ENCODE assay signal across 8 cellular contexts in genomic region chr6:157982580-157983438, GRCh38. TPM values are rescaled to one million over a fixed set of nuclear protein-coding genes. Genes with fewer than 3 reads are reported as not detected.
DNase-seq lines count a peak whose midpoint lies in the region; ATAC-seq, FAIRE-seq and TF ChIP-seq lines count a peak whose summit lies in the region.

No MANE protein-coding gene starts in this region.

- H3K36me3 ChIP-seq in OCI-LY1 (ENCODE audit: insufficient read depth, low read length), result no peaks in the 10 kb centered on the region
- no peaks in the 10 kb centered on the region for H3K36me3 ChIP-seq in mesendoderm (ENCODE audit: control insufficient read depth, insufficient read depth, low read length)

- H3K79me2 ChIP-seq in OCI-LY1 (ENCODE audit: insufficient read depth, low read length) (no peaks in the 10 kb centered on the region), mesendoderm (ENCODE audit: control insufficient read depth, insufficient read depth, low read length) (peaks cover 13% of the 10 kb centered on the region)

- FAIRE-seq in urothelium cell line (lab: Jason Lieb, UNC), result no peak

- H3F3A ChIP-seq in OCI-LY1 (ENCODE audit: insufficient read depth, low read length), result no peaks in the 10 kb centered on the region

- H3K4me1 ChIP-seq in OCI-LY1 (ENCODE audit: insufficient read depth, low read length, severe bottlenecking), result peaks cover 16% of the 10 kb centered on the region
- peaks cover 2% of the 10 kb centered on the region for H3K4me1 ChIP-seq in mesendoderm (ENCODE audit: control insufficient read depth, low read depth, low read length)

- H3K9me3 ChIP-seq in OCI-LY1 (ENCODE audit: low read length), result no peaks in the 10 kb centered on the region

- no peak overlapping the region for H3K23ac ChIP-seq in mesendoderm (ENCODE audit: low read length)

- H2BK5ac ChIP-seq in mesendoderm (ENCODE audit: low read length), result no peak overlapping the region

- H2BK120ac ChIP-seq in mesendoderm (ENCODE audit: low read depth, low read length), result no peak overlapping the region

- H4K8ac ChIP-seq in mesendoderm (ENCODE audit: low read depth, low read length), result no peak overlapping the region

- WGBS in mesendoderm (ENCODE audit: extremely low coverage, insufficient coverage, low lambda C conversion rate), result no CpG with 5 or more reads among the region's 16 CpGs

- H4K5ac ChIP-seq in mesendoderm (ENCODE audit: low read length), result no peak overlapping the region

- peak overlapping the region; percentile 87 for H3K4me3 Mint-ChIP-seq in chondrocyte (ENCODE audit: unreplicated experiment)

- H3K27ac Mint-ChIP-seq in chondrocyte (ENCODE audit: unreplicated experiment), result peak overlapping the region; percentile 68

- TF ChIP-seq CTCF in GM12864 (IDR thresholded peaks at IDR 0.05; ENCODE audit: low read depth, low read length, missing control alignments), result peak; percentile 21
- TF ChIP-seq CTCF in OCI-LY1 (IDR thresholded peaks at IDR 0.05; ENCODE audit: low read length), result peak; percentile 23; the same call in 1 of the 2 replicates
- TF ChIP-seq CTCF in chondrocyte (IDR thresholded peaks at IDR 0.05), result peak; percentile 77

- H3K36me3 Mint-ChIP-seq in chondrocyte (ENCODE audit: low read depth), result no peaks in the 10 kb centered on the region

- peak overlapping the region; percentile 64 for H3K56ac ChIP-seq in mesendoderm (ENCODE audit: low read length)

- H2BK15ac ChIP-seq in mesendoderm (replicated peaks; ENCODE audit: low read depth), result no peak overlapping the region

- no peak overlapping the region for H2AFZ ChIP-seq in OCI-LY1 (ENCODE audit: low read length)

- no peaks in the 10 kb centered on the region for H3K27me3 Mint-ChIP-seq in chondrocyte (ENCODE audit: low read depth)

- H3K4me2 ChIP-seq in OCI-LY1 (ENCODE audit: low read length) (peak overlapping the region; percentile 94), mesendoderm (ENCODE audit: low read length) (peak overlapping the region; percentile 73)

- H3K18ac ChIP-seq in mesendoderm (ENCODE audit: low read length), result no peak overlapping the region

- peaks cover 45% of the 10 kb centered on the region for H3K4me1 Mint-ChIP-seq in chondrocyte (ENCODE audit: low read depth)

- no peaks in the 10 kb centered on the region for H3K9me2 ChIP-seq in OCI-LY1 (ENCODE audit: low read depth, low read length)

- peak overlapping the region; percentile 83 for H3K4me3 ChIP-seq in GM12864 (ENCODE audit: low read depth, low read length)
- H3K4me3 ChIP-seq in OCI-LY1 (ENCODE audit: low read depth, low read length, poor library complexity, severe bottlenecking), result peak overlapping the region; percentile 75
- no peak overlapping the region for H3K4me3 ChIP-seq in mesendoderm (ENCODE audit: low read length)

- H2AK5ac ChIP-seq in mesendoderm (ENCODE audit: low read length), result peak overlapping the region; percentile 11

- no peak overlapping the region for H3K4ac ChIP-seq in mesendoderm (ENCODE audit: low read depth, low read length)

- H3K27me3 ChIP-seq in OCI-LY1 (ENCODE audit: insufficient read depth, low read length), result peaks cover 13% of the 10 kb centered on the region; the same call in 1 of the 2 replicates
- no peaks in the 10 kb centered on the region for H3K27me3 ChIP-seq in mesendoderm (ENCODE audit: insufficient read depth, low read length, poor library complexity)

- no peaks in the 10 kb centered on the region for H3K9me3 Mint-ChIP-seq in chondrocyte (ENCODE audit: low read depth)

- ATAC-seq in GM18873 (IDR thresholded peaks at IDR 0.05; ENCODE audit: low FRiP score, unreplicated experiment) (no peak), HG03469 (IDR thresholded peaks at IDR 0.05; ENCODE audit: unreplicated experiment) (no peak)

- H3K9ac ChIP-seq in OCI-LY1 (ENCODE audit: low read length), result peak overlapping the region; percentile 69; the same call in 1 of the 2 replicates
- peak overlapping the region; percentile 42 for H3K9ac ChIP-seq in mesendoderm (ENCODE audit: low read length)

- no peak overlapping the region for H3K27ac ChIP-seq in OCI-LY1 (ENCODE audit: low read depth, low read length, poor library complexity, severe bottlenecking)
- no peak overlapping the region for H3K27ac ChIP-seq in mesendoderm (ENCODE audit: low read depth, low read length)

- H3K79me1 ChIP-seq in mesendoderm (ENCODE audit: low read length), result peaks cover 6% of the 10 kb centered on the region

- DNase-seq in GM12864 (ENCODE audit: low read depth) (no peak), chondrocyte (ENCODE audit: low spot score) (peak; percentile 43), mesendoderm (peak; percentile 64), urothelium cell line (ENCODE audit: low spot score) (peak; percentile 37), cerebellar nuclear complex (lab: John Stamatoyannopoulos, UW) (no peak)

- no peaks in the 10 kb centered on the region for H4K20me1 ChIP-seq in OCI-LY1 (ENCODE audit: insufficient read depth, low read length)

RNA-seq across cellular contexts. Expression of gene SYNJ2, which starts 1.1 kb away (rescaled TPM):
- total RNA-seq in chondrocyte, result 29.2 to 54.5 TPM (median 53.1 TPM) in 3 replicates
- 11.5 TPM for polyA plus RNA-seq in mesendoderm (2013, experiment 1 of 2)
- 11.6 TPM for polyA plus RNA-seq in mesendoderm (2013, experiment 2 of 2)

Comparison
In these comparisons a context has a peak if more than half of its experiments do, and no peak if none do; other contexts are left out.
1. DNase-seq: peak in chondrocyte (single experiment), mesendoderm (single experiment) and urothelium cell line (single experiment); none in GM12864 (single experiment) and cerebellar nuclear complex (0 of 2).
2. CTCF ChIP-seq: peak in every context shown above with its lines; median percentile 77 in chondrocyte; 23 in OCI-LY1; 21 in GM12864.